ENCODE assay signal across 8 cellular contexts in the genomic region with DNA sequence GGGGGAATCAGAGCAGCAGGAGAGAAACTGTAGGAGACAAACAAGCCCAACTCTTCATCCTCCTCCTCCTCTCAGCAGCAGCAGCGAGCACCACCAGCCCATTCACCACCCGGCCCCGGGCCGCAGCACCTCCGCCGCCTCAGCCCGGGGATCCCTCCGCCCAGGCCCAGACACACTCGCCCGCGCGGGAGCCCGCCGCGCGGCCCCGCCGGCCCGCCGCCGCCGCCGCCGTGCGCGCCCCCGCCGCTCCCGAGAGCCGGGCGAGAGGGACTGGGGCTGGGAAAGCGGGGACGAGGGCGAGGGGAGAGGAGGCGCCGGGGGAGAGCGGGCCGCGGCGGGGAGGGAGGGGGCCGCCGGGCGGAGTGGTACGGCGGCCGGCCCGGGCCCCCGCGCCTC. TPM values are rescaled to one million over a fixed set of nuclear protein-coding genes. Genes with fewer than 3 reads are reported as not detected.
A peak's percentile ranks its signal among the peaks of the same experiment; 100 is the strongest.
DNase-seq lines count a peak whose midpoint lies in the region; ATAC-seq and TF ChIP-seq lines count a peak whose summit lies in the region.

Gene PHF21A, minus strand, starts transcription at position 127 of the 396 bp plus-strand sequence. CDS start 37,235 bp downstream, outside the sequence.

- TF ChIP-seq POLR2A in erythroblast (IDR thresholded peaks at IDR 0.05; ENCODE audit: low read length) = peak; percentile 17

- CTCF ChIA-PET in Caco-2 (lab: Charles Lee) = interaction anchor here (0.7 to 1.2 kb wide), 2 partner anchors 12 to 118 kb away, joined by 3 to 5 read pairs; no protein-coding TSS in a partner anchor

- H3K27me3 ChIP-seq in Caco-2 (replicated peaks; ENCODE audit: control insufficient read depth, insufficient read depth, low read length) = no peaks in the 10 kb centered on the region
- H3K27me3 ChIP-seq in HUES6 (ENCODE audit: control insufficient read depth, insufficient read depth, low read length) = no peaks in the 10 kb centered on the region
- no peaks in the 10 kb centered on the region for H3K27me3 ChIP-seq in muscle layer of colon (ENCODE audit: control insufficient read depth in 1 of 2, insufficient read depth in 2 of 2, low read length in 2 of 2)

- H3K27me3 Mint-ChIP-seq in Caco-2 (ENCODE audit: insufficient read depth, unreplicated experiment) = no peaks in the 10 kb centered on the region

- peak within 1 kb of the TSS; percentile 87 for H3K27ac Mint-ChIP-seq in Caco-2 (ENCODE audit: unreplicated experiment)

- H3K9me3 ChIP-seq in Caco-2 (no peaks in the 10 kb centered on the region), HUES6 (ENCODE audit: control insufficient read depth, insufficient read depth, low read depth, low read length) (no peaks in the 10 kb centered on the region), muscle layer of colon (ENCODE audit: low read length) (no peaks in the 10 kb centered on the region)

- intact Hi-C loops in Caco-2 (cut with micrococcal nuclease; ENCODE audit: unreplicated experiment) = loop anchor here (5.0 to 10.0 kb wide), 2 partner anchors 116 to 193 kb away; no protein-coding TSS in a partner anchor

- POLR2A ChIA-PET in Caco-2 (lab: Charles Lee) = interaction anchor here (0.7 kb wide), 2 partner anchors 116 to 157 kb away, joined by 3 to 10 read pairs; no protein-coding TSS in a partner anchor

- peaks cover 17% of the 10 kb centered on the region for H3K36me3 Mint-ChIP-seq in Caco-2 (ENCODE audit: insufficient read depth, unreplicated experiment)

- peak; percentile 48 for ATAC-seq in GM21381 (IDR thresholded peaks at IDR 0.05; ENCODE audit: unreplicated experiment)

- DNase-seq in Caco-2 (peak; percentile 93 to 96), OCI-M2 (lab: John Stamatoyannopoulos, UW; ENCODE audit: unreplicated experiment) (peak; percentile 23), activated T-cell treated with anti-CD3 and anti-CD28 coated beads for 4 hours (peak; percentile 80), erythroblast (lab: John Stamatoyannopoulos, UW) (peak; percentile 97)
- peak; percentile 77 to 85 for DNase-seq in stimulated activated CD8-positive, alpha-beta memory T cell treated with anti-CD3 and anti-CD28 coated beads, Interleukin-7, amount 100 ng/mL, for 48 hours (ENCODE audit: extremely low read depth in 1 of 2, low read depth in 1 of 2)

- H3K27ac ChIP-seq in HUES6 (ENCODE audit: low read depth, low read length) = peak within 1 kb of the TSS; percentile 52; the same call in 1 of the 2 replicates
- H3K27ac ChIP-seq in muscle layer of colon (ENCODE audit: low read depth, low read length) = peak within 1 kb of the TSS; percentile 98

- peaks cover 13% of the 10 kb centered on the region for H3K4me1 Mint-ChIP-seq in Caco-2 (ENCODE audit: low read depth, unreplicated experiment)

- no peak for TF ChIP-seq CTCF in Caco-2 (IDR thresholded peaks at IDR 0.05; ENCODE audit: insufficient read depth in 1 of 2, low read depth in 1 of 2, low read length in 1 of 2, severe bottlenecking in 1 of 2, unreplicated experiment in 1 of 2)

- no peaks in the 10 kb centered on the region for H3K9me3 Mint-ChIP-seq in Caco-2 (ENCODE audit: unreplicated experiment)

- H3K4me3 Mint-ChIP-seq in Caco-2 (ENCODE audit: unreplicated experiment) = peak within 1 kb of the TSS; percentile 94

- no TSS peak for BruUV-seq in Caco-2 (replicated peaks; lab: Mats Ljungman, UMichigan)

- H3K36me3 ChIP-seq in Caco-2 (ENCODE audit: control insufficient read depth, insufficient read depth, low read length) = no peaks in the 10 kb centered on the region
- H3K36me3 ChIP-seq in HUES6 (ENCODE audit: control insufficient read depth, insufficient read depth, low read length) = no peaks in the 10 kb centered on the region
- no peaks in the 10 kb centered on the region for H3K36me3 ChIP-seq in muscle layer of colon (ENCODE audit: insufficient read depth, low read length)

- H3K4me1 ChIP-seq in Caco-2 = peaks cover 5% of the 10 kb centered on the region; the same call in 1 of the 2 replicates
- peaks cover 13% of the 10 kb centered on the region; the same call in 1 of the 2 replicates for H3K4me1 ChIP-seq in HUES6 (ENCODE audit: control insufficient read depth, insufficient read depth, low read length)
- H3K4me1 ChIP-seq in muscle layer of colon (ENCODE audit: insufficient read depth, low read length) = peaks cover 22% of the 10 kb centered on the region

- peak within 1 kb of the TSS; percentile 63 for H3K9ac ChIP-seq in HUES6 (ENCODE audit: low read length)
- H3K9ac ChIP-seq in muscle layer of colon (ENCODE audit: low read length) = peak within 1 kb of the TSS; percentile 69

- peak within 1 kb of the TSS; percentile 85 for H3K4me3 ChIP-seq in Caco-2 (ENCODE audit: low read depth, low read length)
- peak within 1 kb of the TSS; percentile 90 for H3K4me3 ChIP-seq in HUES6 (ENCODE audit: low read depth, low read length)
- H3K4me3 ChIP-seq in muscle layer of colon (ENCODE audit: low read depth in 1 of 2, low read length in 2 of 2) = peak within 1 kb of the TSS; percentile 67 to 86

RNA-seq across cellular contexts. Expression of gene PHF21A, which starts in this region (rescaled TPM):
- 20.0 and 21.8 TPM in 2 replicates for total RNA-seq in Caco-2 (2022)

Comparison
In these comparisons a context has a peak if more than half of its experiments do, and no peak if none do; other contexts are left out.
1. Peak in every context shown above with its lines: DNase-seq, ATAC-seq, H3K4me3 ChIP-seq and H3K27ac ChIP-seq.
2. DNase-seq: peak in every context shown above with its lines; median percentile 97 in erythroblast; 94 in Caco-2; 81 in stimulated activated CD8-positive, alpha-beta memory T cell treated with anti-CD3 and anti-CD28 coated beads, Interleukin-7, amount 100 ng/mL, for 48 hours; 80 in activated T-cell treated with anti-CD3 and anti-CD28 coated beads for 4 hours; 23 in OCI-M2.